In genomic region chr2:85699325-85699724, GRCh38 we compare ENCODE assay signal across 2 cellular contexts.
TF ChIP-seq lines count a peak whose summit lies in the region.

No MANE protein-coding gene starts in this region.

TF ChIP-seq in Ishikawa, 13 proteins besides CTCF, POLR2A, EP300 and RAD21:
- TF ChIP-seq, protein P1, sequence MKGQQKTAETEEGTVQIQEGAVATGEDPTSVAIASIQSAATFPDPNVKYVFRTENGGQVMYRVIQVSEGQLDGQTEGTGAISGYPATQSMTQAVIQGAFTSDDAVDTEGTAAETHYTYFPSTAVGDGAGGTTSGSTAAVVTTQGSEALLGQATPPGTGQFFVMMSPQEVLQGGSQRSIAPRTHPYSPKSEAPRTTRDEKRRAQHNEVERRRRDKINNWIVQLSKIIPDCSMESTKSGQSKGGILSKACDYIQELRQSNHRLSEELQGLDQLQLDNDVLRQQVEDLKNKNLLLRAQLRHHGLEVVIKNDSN (IDR thresholded peaks at IDR 0.05) = 0 out of 2 replicates have a peak, but pooled peaks have one; percentile 34
- TF ChIP-seq ZBTB7A (IDR thresholded peaks at IDR 0.05; ENCODE audit: low read depth) = no peak

TF ChIP-seq in K562, 482 proteins besides CTCF, POLR2A, EP300 and RAD21:
- TF ChIP-seq RBM25 (IDR thresholded peaks at IDR 0.05; ENCODE audit: low read depth, low read length, severe bottlenecking) (peak; percentile 56), THAP7 (CRISPR knock-in tag; IDR thresholded peaks at IDR 0.05) (no peak), NFYB (IDR thresholded peaks at IDR 0.05; ENCODE audit: extremely low read depth, insufficient read length) (peak; percentile 76), KAT8 (IDR thresholded peaks at IDR 0.05; ENCODE audit: low read depth) (no peak), RCOR1 (IDR thresholded peaks at IDR 0.05; ENCODE audit: borderline replicate concordance in 1 of 2, low read depth in 2 of 2, low read length in 2 of 2) (no peak), PHB2 (IDR thresholded peaks at IDR 0.05; ENCODE audit: low read depth) (no peak), E2F8 (IDR thresholded peaks at IDR 0.05; ENCODE audit: low read depth, partially characterized antibody) (no peak), FOS (IDR thresholded peaks at IDR 0.05; ENCODE audit: extremely low read depth, insufficient read length) (peak; percentile 79), BRF2 (IDR thresholded peaks at IDR 0.05; ENCODE audit: borderline replicate concordance, insufficient read depth, insufficient read length) (no peak), ZNF184 (CRISPR knock-in tag; IDR thresholded peaks at IDR 0.05) (no peak), ATF6 (CRISPR knock-in tag; IDR thresholded peaks at IDR 0.05) (no peak), GABPB2 (CRISPR knock-in tag; conservative IDR thresholded peaks at IDR 0.05) (no peak), MYNN (IDR thresholded peaks at IDR 0.05) (no peak), MYNN (CRISPR knock-in tag; IDR thresholded peaks at IDR 0.05) (no peak), ASH1L (IDR thresholded peaks at IDR 0.05; ENCODE audit: borderline replicate concordance, low read depth, partially characterized antibody) (peak; percentile 62), ZNF431 (CRISPR knock-in tag; IDR thresholded peaks at IDR 0.05) (no peak), KLF10 (CRISPR knock-in tag; IDR thresholded peaks at IDR 0.05) (no peak), ZFP91 (CRISPR knock-in tag; IDR thresholded peaks at IDR 0.05) (no peak), ZNF785 (CRISPR knock-in tag; IDR thresholded peaks at IDR 0.05) (no peak), PHF21A (IDR thresholded peaks at IDR 0.05; ENCODE audit: borderline replicate concordance, low read depth) (0 out of 2 replicates have a peak, but pooled peaks have one; percentile 18)
- TF ChIP-seq, protein P2, sequence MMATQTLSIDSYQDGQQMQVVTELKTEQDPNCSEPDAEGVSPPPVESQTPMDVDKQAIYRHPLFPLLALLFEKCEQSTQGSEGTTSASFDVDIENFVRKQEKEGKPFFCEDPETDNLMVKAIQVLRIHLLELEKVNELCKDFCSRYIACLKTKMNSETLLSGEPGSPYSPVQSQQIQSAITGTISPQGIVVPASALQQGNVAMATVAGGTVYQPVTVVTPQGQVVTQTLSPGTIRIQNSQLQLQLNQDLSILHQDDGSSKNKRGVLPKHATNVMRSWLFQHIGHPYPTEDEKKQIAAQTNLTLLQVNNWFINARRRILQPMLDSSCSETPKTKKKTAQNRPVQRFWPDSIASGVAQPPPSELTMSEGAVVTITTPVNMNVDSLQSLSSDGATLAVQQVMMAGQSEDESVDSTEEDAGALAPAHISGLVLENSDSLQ (IDR thresholded peaks at IDR 0.05) = peak; percentile 73
- TF ChIP-seq, protein P3, sequence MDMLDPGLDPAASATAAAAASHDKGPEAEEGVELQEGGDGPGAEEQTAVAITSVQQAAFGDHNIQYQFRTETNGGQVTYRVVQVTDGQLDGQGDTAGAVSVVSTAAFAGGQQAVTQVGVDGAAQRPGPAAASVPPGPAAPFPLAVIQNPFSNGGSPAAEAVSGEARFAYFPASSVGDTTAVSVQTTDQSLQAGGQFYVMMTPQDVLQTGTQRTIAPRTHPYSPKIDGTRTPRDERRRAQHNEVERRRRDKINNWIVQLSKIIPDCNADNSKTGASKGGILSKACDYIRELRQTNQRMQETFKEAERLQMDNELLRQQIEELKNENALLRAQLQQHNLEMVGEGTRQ (CRISPR knock-in tag; IDR thresholded peaks at IDR 0.05) = 0 out of 2 replicates have a peak, but pooled peaks have one; percentile 26
- TF ChIP-seq, protein P4, sequence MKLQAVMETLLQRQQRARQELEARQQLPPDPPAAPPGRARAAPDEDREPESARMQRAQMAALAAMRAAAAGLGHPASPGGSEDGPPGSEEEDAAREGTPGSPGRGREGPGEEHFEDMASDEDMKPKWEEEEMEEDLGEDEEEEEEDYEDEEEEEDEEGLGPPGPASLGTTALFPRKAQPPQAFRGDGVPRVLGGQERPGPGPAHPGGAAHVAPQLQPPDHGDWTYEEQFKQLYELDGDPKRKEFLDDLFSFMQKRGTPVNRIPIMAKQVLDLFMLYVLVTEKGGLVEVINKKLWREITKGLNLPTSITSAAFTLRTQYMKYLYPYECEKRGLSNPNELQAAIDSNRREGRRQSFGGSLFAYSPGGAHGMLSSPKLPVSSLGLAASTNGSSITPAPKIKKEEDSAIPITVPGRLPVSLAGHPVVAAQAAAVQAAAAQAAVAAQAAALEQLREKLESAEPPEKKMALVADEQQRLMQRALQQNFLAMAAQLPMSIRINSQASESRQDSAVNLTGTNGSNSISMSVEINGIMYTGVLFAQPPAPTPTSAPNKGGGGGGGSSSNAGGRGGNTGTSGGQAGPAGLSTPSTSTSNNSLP (IDR thresholded peaks at IDR 0.05; ENCODE audit: borderline replicate concordance, low read depth, low read length) = no peak
